Comparison of ENCODE assay signal across 8 cellular contexts in the genomic region with DNA sequence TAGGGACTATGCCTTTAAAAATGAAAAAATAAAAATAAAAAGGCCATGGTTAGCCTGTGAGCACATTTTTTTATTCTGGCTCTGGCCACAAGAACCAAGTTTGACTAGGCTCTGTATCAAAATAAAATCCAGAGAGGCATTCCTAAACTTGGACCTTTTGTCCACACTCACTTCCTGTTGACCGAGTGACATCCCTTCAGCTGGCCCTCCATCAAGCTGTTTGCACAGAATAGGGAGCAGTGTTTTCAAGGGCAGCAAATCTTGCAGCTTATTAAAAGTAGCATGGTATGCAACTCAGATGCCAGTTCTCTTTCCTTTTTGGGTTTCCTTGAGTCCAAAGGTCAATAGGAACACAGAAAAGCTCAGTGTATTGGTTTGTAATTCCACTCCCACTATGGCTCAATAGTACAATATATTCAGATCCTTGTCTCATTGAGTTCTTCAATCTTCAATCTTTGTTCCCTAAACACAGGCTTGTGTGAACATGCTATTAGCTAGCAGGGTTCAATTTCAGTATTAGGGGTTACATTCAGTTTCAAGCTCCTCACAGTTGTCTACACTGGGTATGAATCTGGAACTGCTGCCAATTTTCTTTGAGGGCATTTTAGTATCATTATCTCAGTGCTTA.
A peak's percentile ranks its signal among the peaks of the same experiment; 100 is the strongest.
DNase-seq lines count a peak whose midpoint lies in the region; ATAC-seq and TF ChIP-seq lines count a peak whose summit lies in the region.
"Had no signal": no experiment of that assay in that cellular context is flagged by ENCODE, and none has a peak within 500 bp of the region (broad histone marks: within the 10 kb centered on the region; RNA-seq: fewer than 3 reads in every experiment).

No MANE protein-coding gene starts in this region.

- peak overlapping the region in 1 of 2 donors; percentile 56 for H3K27ac ChIP-seq in lung (ENCODE audit: low read depth in 1 of 2, low read length in 1 of 2)

- no peak overlapping the region for H3K4me3 Mint-ChIP-seq in type B pancreatic cell
- H3K4me3 Mint-ChIP-seq: activated CD4-positive, alpha-beta T cell treated with anti-CD3 and anti-CD28 coated beads, Interleukin-2, amount 10 ng/mL, durations not matched to agents 24 days and 14 days had no signal

- no peak for TF ChIP-seq CTCF in choroid plexus epithelial cell (conservative IDR thresholded peaks at IDR 0.05; ENCODE audit: low read depth, low read length)
- TF ChIP-seq CTCF in lung (IDR thresholded peaks at IDR 0.05; ENCODE audit: control extremely low read depth, extremely low read depth), result no peak
- no peak for TF ChIP-seq CTCF in type B pancreatic cell (conservative IDR thresholded peaks at IDR 0.05)

- H3K36me3 Mint-ChIP-seq in type B pancreatic cell, result no peaks in the 10 kb centered on the region

- no peaks in the 10 kb centered on the region for H3K9me3 ChIP-seq in lung (ENCODE audit: control insufficient read depth in 2 of 2, insufficient read depth in 1 of 2, low read length in 1 of 2)

- H3K4me3 ChIP-seq in choroid plexus epithelial cell (ENCODE audit: low read depth, low read length) (no peak overlapping the region), lung (no peak overlapping the region)

- peak; percentile 55 for ATAC-seq in lung (ENCODE audit: insufficient read depth, low FRiP score)

- no peaks in the 10 kb centered on the region for H3K27me3 Mint-ChIP-seq in type B pancreatic cell
- H3K27me3 Mint-ChIP-seq: activated CD4-positive, alpha-beta T cell treated with anti-CD3 and anti-CD28 coated beads, Interleukin-2, amount 10 ng/mL, durations not matched to agents 24 days and 14 days had no signal

- H3K9me3 Mint-ChIP-seq in type B pancreatic cell, result no peaks in the 10 kb centered on the region
- H3K9me3 Mint-ChIP-seq: activated CD4-positive, alpha-beta T cell treated with anti-CD3 and anti-CD28 coated beads, Interleukin-2, amount 10 ng/mL, durations not matched to agents 24 days and 14 days had no signal

- WGBS in lung, 2 donors, result 24 to 64% methylated on average over 1 of the region's 1 CpG

- H3K27ac Mint-ChIP-seq in type B pancreatic cell, result peak overlapping the region; percentile 31
- H3K27ac Mint-ChIP-seq: activated CD4-positive, alpha-beta T cell treated with anti-CD3 and anti-CD28 coated beads, Interleukin-2, amount 10 ng/mL, durations not matched to agents 24 days and 14 days had no signal

- no peaks in the 10 kb centered on the region for H3K36me3 ChIP-seq in lung (ENCODE audit: control insufficient read depth in 2 of 2, insufficient read depth in 2 of 2, low read length in 2 of 2)

- H3K27me3 ChIP-seq in lung (ENCODE audit: control insufficient read depth, insufficient read depth), result no peaks in the 10 kb centered on the region

- H3K4me1 ChIP-seq in lung (ENCODE audit: control insufficient read depth in 2 of 2, insufficient read depth in 2 of 2, low read length in 2 of 2), result peaks cover 7 to 9% of the 10 kb centered on the region in 2 donors

- H3K4me1 Mint-ChIP-seq in type B pancreatic cell (ENCODE audit: unreplicated experiment), result peaks cover 25% of the 10 kb centered on the region
- H3K4me1 Mint-ChIP-seq: activated CD4-positive, alpha-beta T cell treated with anti-CD3 and anti-CD28 coated beads, Interleukin-2, amount 10 ng/mL, durations not matched to agents 24 days and 14 days had no signal

- peak; percentile 56 for DNase-seq in NCI-H2029 treated with DMSO at 0.1 percent for 48 hours (lab: John Stamatoyannopoulos, UW)
- DNase-seq in choroid plexus epithelial cell (ENCODE audit: low read depth), result peak; percentile 97
- DNase-seq in lung (ENCODE audit: low spot score), result peak; percentile 47
- no peak for DNase-seq in type B pancreatic cell (ENCODE audit: extremely low spot score, unreplicated experiment)
- DNase-seq in Kasumi-1 (lab: John Stamatoyannopoulos, UW), result no peak
- DNase-seq in midbrain (lab: John Stamatoyannopoulos, UW), result no peak
- DNase-seq in NCI-H146 treated with DMSO at 0.1 percent for 48 hours (lab: John Stamatoyannopoulos, UW; ENCODE audit: unreplicated experiment), result no peak
- DNase-seq: activated CD4-positive, alpha-beta T cell treated with anti-CD3 and anti-CD28 coated beads, Interleukin-2, amount 10 ng/mL, durations not matched to agents 24 days and 14 days had no signal

Comparison
In these comparisons a context has a peak if more than half of its experiments do, and no peak if none do; other contexts are left out.
1. DNase-seq: peak in NCI-H2029 treated with DMSO at 0.1 percent for 48 hours (single experiment), choroid plexus epithelial cell (single experiment) and lung (single experiment); none in type B pancreatic cell (single experiment), Kasumi-1 (0 of 2), midbrain (single experiment) and NCI-H146 treated with DMSO at 0.1 percent for 48 hours (single experiment).